8 cellular contexts compared by ENCODE assay signal in the genomic region with DNA sequence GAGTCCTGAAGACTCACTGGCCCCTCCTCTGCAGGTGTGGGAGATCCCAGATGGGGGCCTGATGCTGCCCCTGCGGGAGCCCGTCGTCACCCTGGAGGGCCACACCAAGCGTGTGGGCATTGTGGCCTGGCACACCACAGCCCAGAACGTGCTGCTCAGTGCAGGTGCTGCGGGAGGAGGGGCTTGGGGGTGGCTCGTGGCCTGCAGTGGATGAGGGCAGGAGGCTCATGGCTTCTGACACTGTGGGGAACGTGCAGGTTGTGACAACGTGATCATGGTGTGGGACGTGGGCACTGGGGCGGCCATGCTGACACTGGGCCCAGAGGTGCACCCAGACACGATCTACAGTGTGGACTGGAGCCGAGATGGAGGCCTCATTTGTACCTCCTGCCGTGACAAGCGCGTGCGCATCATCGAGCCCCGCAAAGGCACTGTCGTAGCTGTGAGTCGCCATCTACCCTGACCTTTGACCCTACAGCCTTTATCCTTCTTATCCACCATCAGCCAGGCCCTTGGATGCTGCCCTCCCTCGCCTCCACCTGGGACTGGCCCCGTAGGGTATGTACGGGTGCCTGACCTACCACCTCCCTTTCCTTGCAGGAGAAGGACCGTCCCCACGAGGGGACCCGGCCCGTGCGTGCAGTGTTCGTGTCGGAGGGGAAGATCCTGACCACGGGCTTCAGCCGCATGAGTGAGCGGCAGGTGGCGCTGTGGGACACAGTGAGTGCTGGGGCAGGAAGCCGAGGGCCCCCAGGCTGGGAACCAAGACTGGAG. TPM values are rescaled to one million over a fixed set of nuclear protein-coding genes. Genes with fewer than 3 reads are reported as not detected.
A peak's percentile ranks its signal among the peaks of the same experiment; 100 is the strongest.
DNase-seq lines count a peak whose midpoint lies in the region; ATAC-seq and TF ChIP-seq lines count a peak whose summit lies in the region.

No MANE protein-coding gene starts in this region.

- no peaks in the 10 kb centered on the region for H3K27me3 ChIP-seq in upper lobe of right lung

- intact Hi-C loops in OCI-LY7 (cut with micrococcal nuclease; ENCODE audit: unreplicated experiment), result no loop called here
- intact Hi-C loops in posterior cingulate gyrus (cut with DNase I), result no loop called here
- intact Hi-C loops in upper lobe of right lung (cut with DNase I), result no loop called here

- POLR2A ChIA-PET in OCI-LY7 (lab: Charles Lee), result no interaction called here

- DNase-seq in GM03348 (ENCODE audit: low spot score) (peak; percentile 46), OCI-LY7 (ENCODE audit: low spot score) (peak; percentile 82), foreskin fibroblast (peak in 1 of 2 donors; percentile 57), posterior cingulate gyrus (peak in 9 of 10 donors; percentile 15 to 89 (median 58)), upper lobe of right lung (peak; percentile 89), NCI-H1694 treated with DMSO at 0.1 percent for 48 hours (lab: John Stamatoyannopoulos, UW) (no peak)
- peak; percentile 82 for DNase-seq in activated T-helper 9 cell treated with anti-CD3 and anti-CD28 coated beads, Interleukin-2, amount 50 U/mL, for 16 hours (ENCODE audit: low read depth)

- H2AFZ ChIP-seq in OCI-LY7 (ENCODE audit: low read length), result no peak overlapping the region

- peaks cover 42% of the 10 kb centered on the region for H3K4me1 ChIP-seq in OCI-LY7 (ENCODE audit: insufficient read depth, low read length, poor library complexity, severe bottlenecking)
- peaks cover 10% of the 10 kb centered on the region for H3K4me1 ChIP-seq in upper lobe of right lung

- H3K9me3 ChIP-seq in OCI-LY7 (ENCODE audit: low read length), result no peaks in the 10 kb centered on the region
- H3K9me3 ChIP-seq in upper lobe of right lung, result no peaks in the 10 kb centered on the region

- peak overlapping the region; percentile 90 for H3K4me2 ChIP-seq in OCI-LY7 (ENCODE audit: low read length)

- BruUV-seq in OCI-LY7 (replicated peaks; lab: Mats Ljungman, UMichigan), result no TSS peak

- peaks cover 25% of the 10 kb centered on the region; the same call in 1 of the 2 replicates for H3K79me2 ChIP-seq in OCI-LY7 (ENCODE audit: insufficient read depth, low read depth, low read length)

- TF ChIP-seq CTCF in OCI-LY7 (conservative IDR thresholded peaks at IDR 0.05; ENCODE audit: low read length) (peak; percentile 90), foreskin fibroblast (IDR thresholded peaks at IDR 0.05; ENCODE audit: low read depth, low read length) (peak; percentile 49), upper lobe of right lung (IDR thresholded peaks at IDR 0.05) (peak; percentile 73)

- H3K27ac ChIP-seq in OCI-LY7 (ENCODE audit: low read depth, low read length, poor library complexity, severe bottlenecking) (peak overlapping the region; percentile 94), upper lobe of right lung (peak overlapping the region; percentile 44)

- H3K36me3 ChIP-seq in OCI-LY7 (ENCODE audit: insufficient read depth, low read length) (peaks cover 43% of the 10 kb centered on the region), upper lobe of right lung (peaks cover 3% of the 10 kb centered on the region)

- H3K4me3 ChIP-seq in OCI-LY7 (ENCODE audit: low read depth, low read length, poor library complexity, severe bottlenecking), result peak overlapping the region; percentile 86
- H3K4me3 ChIP-seq in foreskin fibroblast (ENCODE audit: low read depth in 1 of 2, low read length in 2 of 2), result no peak overlapping the region
- peak overlapping the region; percentile 65 for H3K4me3 ChIP-seq in upper lobe of right lung

- CTCF ChIA-PET in OCI-LY7 (lab: Charles Lee; ENCODE audit: unreplicated experiment), result interaction anchor here (0.6 kb wide), 2 partner anchors 170 to 470 kb away, joined by 3 to 7 read pairs; no protein-coding TSS in a partner anchor

- H3K9me2 ChIP-seq in OCI-LY7 (ENCODE audit: insufficient read depth, low read length), result no peaks in the 10 kb centered on the region

- no peaks in the 10 kb centered on the region for H4K20me1 ChIP-seq in OCI-LY7 (ENCODE audit: insufficient read depth, low read length)

- ATAC-seq in upper lobe of right lung (peak; percentile 50), GM21717 (IDR thresholded peaks at IDR 0.05; ENCODE audit: unreplicated experiment) (no peak)

RNA-seq across cellular contexts. Expression of gene CORO1A, which starts 3.6 kb away (rescaled TPM):
- total RNA-seq in OCI-LY7 (2014; rRNA removed; shearing (Covaris generic)), result 351 and 394 TPM in 2 replicates
- 524 and 567 TPM in 2 replicates for total RNA-seq in OCI-LY7 (2022)
- 70.0 TPM for total RNA-seq in upper lobe of right lung

RNA-seq across cellular contexts. Expression of gene BOLA2B, which starts 6.5 kb away (rescaled TPM):
- total RNA-seq in OCI-LY7 (2014; rRNA removed; shearing (Covaris generic)), result 73.1 and 119 TPM in 2 replicates
- total RNA-seq in OCI-LY7 (2022) (169 and 179 TPM in 2 replicates), upper lobe of right lung (59.3 TPM)

RNA-seq across cellular contexts. Expression of gene SLX1A, which starts 6.7 kb away (rescaled TPM):
- 83.7 and 84.1 TPM in 2 replicates for total RNA-seq in OCI-LY7 (2014; rRNA removed; shearing (Covaris generic))
- 55.7 and 81.9 TPM in 2 replicates for total RNA-seq in OCI-LY7 (2022)
- total RNA-seq in upper lobe of right lung, result 49.4 TPM

RNA-seq across cellular contexts. Expression of gene SULT1A3, which starts 12.1 kb away (rescaled TPM):
- total RNA-seq in OCI-LY7 (2014; rRNA removed; shearing (Covaris generic)), result 3.8 and 7.9 TPM in 2 replicates
- total RNA-seq in OCI-LY7 (2022) (30.1 and 31.7 TPM in 2 replicates), upper lobe of right lung (10.6 TPM)

Comparison
In these comparisons a context has a peak if more than half of its experiments do, and no peak if none do; other contexts are left out.
1. H3K4me3 ChIP-seq: peak in OCI-LY7 (single experiment) and upper lobe of right lung (single experiment); none in foreskin fibroblast (0 of 2).
2. Peak in every context shown above with its lines, with median percentiles within 50 percentile points of each other: CTCF ChIP-seq.